ENCODE assay signal across 18 cellular contexts in the genomic region with DNA sequence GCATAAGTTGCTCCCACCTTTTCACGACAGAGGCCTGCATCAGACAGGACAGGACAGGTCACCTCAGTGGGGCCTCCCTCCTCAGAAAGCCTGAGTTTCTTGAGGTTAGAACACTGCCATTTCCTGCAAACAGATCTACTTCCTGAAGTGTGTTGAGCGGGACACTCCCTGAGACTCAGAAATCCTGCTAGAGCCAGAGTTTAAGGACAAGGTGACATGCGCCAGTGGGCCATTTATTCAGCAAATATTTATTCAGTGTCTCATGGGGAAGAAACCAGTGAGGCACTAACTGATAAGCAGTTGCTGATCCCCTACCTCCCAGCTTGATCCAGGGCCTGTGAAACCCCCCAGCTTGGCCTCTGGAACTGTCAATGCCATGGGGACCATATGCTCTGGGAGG.
DNase-seq lines count a peak whose midpoint lies in the region; ATAC-seq, FAIRE-seq and TF ChIP-seq lines count a peak whose summit lies in the region.
"Had no signal": no experiment of that assay in that cellular context is flagged by ENCODE, and none has a peak within 500 bp of the region (broad histone marks: within the 10 kb centered on the region; RNA-seq: fewer than 3 reads in every experiment).

No MANE protein-coding gene starts in this region.

- POLR2A ChIA-PET in K562 (lab: Yijun Ruan, JAX) = interaction anchor here (0.5 kb wide), 1 partner anchor 655 kb away, joined by 3 read pairs; no protein-coding TSS in a partner anchor

- peak overlapping the region; percentile 88 for H2AFZ ChIP-seq in K562 (ENCODE audit: low read depth, low read length)

- H3K27ac ChIP-seq in K562 (ENCODE audit: extremely low read depth, low read depth, low read length) = no peak overlapping the region
- peak overlapping the region in 4 of 5 donors; percentile 30 to 74 (median 64) for H3K27ac ChIP-seq in stomach
- H3K27ac ChIP-seq: heart right ventricle, suprapubic skin had no signal

- H3K27me3 ChIP-seq in K562 (ENCODE audit: control insufficient read depth in 2 of 2, insufficient read depth in 2 of 2, low read length in 2 of 2) = peaks cover 0 to 22% of the 10 kb centered on the region in 2 experiments; a peak in 3 of 5 replicates
- no peaks in the 10 kb centered on the region for H3K27me3 ChIP-seq in stomach
- H3K27me3 ChIP-seq: heart right ventricle, suprapubic skin had no signal

- intact Hi-C loops in K562 (cut with micrococcal nuclease) (no loop called here), stomach (cut with DNase I; ENCODE audit: low total_unique reads) (no loop called here)

- CTCF ChIA-PET in K562 (lab: Yijun Ruan, JAX; ENCODE audit: low intra/inter-chr PET ratio) = no interaction called here

- DNase-seq in HuH-7.5 (ENCODE audit: low spot score) (peak; percentile 47), K562 (ENCODE audit: extremely low read depth in 1 of 4, low spot score in 3 of 4) (no peak), mesenteric fat pad (ENCODE audit: low spot score) (peak; percentile 53), stomach (peak; percentile 50), GM03348 (ENCODE audit: low spot score) (no peak), NCI-H2171 treated with DMSO at 0.1 percent for 48 hours (lab: John Stamatoyannopoulos, UW) (no peak), SHP77 (lab: John Stamatoyannopoulos, UW) (no peak)
- DNase-seq: activated CD4-positive, CD25-positive, alpha-beta regulatory T cell treated with anti-CD3 and anti-CD28 coated beads, Interleukin-2, amount 50 U/mL, for 72 hours; activated T-cell treated with anti-CD3 and anti-CD28 coated beads, Interleukin-2, amount 50 U/mL, for 72 hours; GOT3; MM.1S; NCI-H1436 treated with DMSO at 0.1 percent for 48 hours; NK-92 treated with Interleukin-12 subunit alpha and Interleukin-12 subunit beta, amount 100 ng/mL, for 24 hours; T1000 had no signal

- TF ChIP-seq EP300 in K562 (IDR thresholded peaks at IDR 0.05; ENCODE audit: low read length) (no peak), stomach (IDR thresholded peaks at IDR 0.05) (no peak)

- in situ Hi-C loops in K562 (cut with MboI) = no loop called here

- TF ChIP-seq POLR2A in K562 (conservative IDR thresholded peaks at IDR 0.05) (no peak), stomach (IDR thresholded peaks at IDR 0.05) (no peak)

- H3K4me1 ChIP-seq in K562 (replicated peaks in 1 of 2; ENCODE audit: control insufficient read depth in 2 of 2, insufficient read depth in 2 of 2, low read length in 2 of 2) (peaks cover 4 to 8% of the 10 kb centered on the region in 2 experiments; a peak in 2 of 5 replicates), stomach (peaks cover 8 to 26% (median 12%) of the 10 kb centered on the region in 4 donors)
- H3K4me1 ChIP-seq: suprapubic skin had no signal

- no peaks in the 10 kb centered on the region for H3K9me1 ChIP-seq in K562 (ENCODE audit: control insufficient read depth, insufficient read depth, low read length)

- H3K36me3 ChIP-seq in K562 (ENCODE audit: control insufficient read depth, insufficient read depth, low read length) (no peaks in the 10 kb centered on the region), stomach (no peaks in the 10 kb centered on the region)
- H3K36me3 ChIP-seq: heart right ventricle, suprapubic skin had no signal

- H3K9ac ChIP-seq in K562 (ENCODE audit: insufficient read depth in 1 of 2, low read depth in 2 of 2, low read length in 2 of 2) = no peak overlapping the region; a peak in 1 of 4 replicates

- H3K4me3 ChIP-seq in K562 (no peak overlapping the region), stomach (no peak overlapping the region)
- H3K4me3 ChIP-seq: heart right ventricle, suprapubic skin had no signal

- H4K20me1 ChIP-seq in K562 (replicated peaks; ENCODE audit: control insufficient read depth, insufficient read depth, low read length) = no peaks in the 10 kb centered on the region

- TF ChIP-seq CTCF in K562 (IDR thresholded peaks at IDR 0.05 in 2 of 3, conservative IDR thresholded peaks at IDR 0.05 in 1 of 3; ENCODE audit: insufficient read depth in 2 of 3, low read depth in 1 of 3, low read length in 3 of 3) = no peak
- no peak for TF ChIP-seq CTCF in stomach (IDR thresholded peaks at IDR 0.05)

- no peak for FAIRE-seq in K562 (lab: Jason Lieb, UNC)
- FAIRE-seq: HTR-8/SVneo had no signal

- BruUV-seq in K562 (replicated peaks; lab: Mats Ljungman, UMichigan) = no TSS peak

- 49% methylated on average over 3 of the region's 3 CpGs for WGBS in K562 (ENCODE audit: insufficient coverage, low coverage, missing lambda C conversion rate)
- 26 to 64% (median 38%) methylated on average over 3 of the region's 3 CpGs for WGBS in stomach, 5 donors

- TF ChIP-seq RAD21 in K562 (CRISPR knock-in tag; conservative IDR thresholded peaks at IDR 0.05 in 1 of 2, IDR thresholded peaks at IDR 0.05 in 1 of 2) = no peak

- H3K79me2 ChIP-seq in K562 (ENCODE audit: control insufficient read depth, insufficient read depth, low read length) = no peaks in the 10 kb centered on the region

- no peaks in the 10 kb centered on the region for H3K9me3 ChIP-seq in K562 (replicated peaks; ENCODE audit: control insufficient read depth, insufficient read depth, low read depth, low read length)
- H3K9me3 ChIP-seq in stomach = no peaks in the 10 kb centered on the region
- H3K9me3 ChIP-seq: heart right ventricle, suprapubic skin had no signal

- H3K4me2 ChIP-seq in K562 (ENCODE audit: insufficient read depth, low read length) = no peak overlapping the region

- no peak; the same call in 2 of the 3 replicates for ATAC-seq in K562
- ATAC-seq: activated T-cell treated with anti-CD3 and anti-CD28 coated beads, Interleukin-2, amount 50 U/mL, for 72 hours; SK-N-SH treated with all-trans-retinoic acid at 6 μM for 48 hours had no signal

TF ChIP-seq in K562, 482 proteins besides CTCF, POLR2A, EP300 and RAD21:
- TF ChIP-seq, protein P1, sequence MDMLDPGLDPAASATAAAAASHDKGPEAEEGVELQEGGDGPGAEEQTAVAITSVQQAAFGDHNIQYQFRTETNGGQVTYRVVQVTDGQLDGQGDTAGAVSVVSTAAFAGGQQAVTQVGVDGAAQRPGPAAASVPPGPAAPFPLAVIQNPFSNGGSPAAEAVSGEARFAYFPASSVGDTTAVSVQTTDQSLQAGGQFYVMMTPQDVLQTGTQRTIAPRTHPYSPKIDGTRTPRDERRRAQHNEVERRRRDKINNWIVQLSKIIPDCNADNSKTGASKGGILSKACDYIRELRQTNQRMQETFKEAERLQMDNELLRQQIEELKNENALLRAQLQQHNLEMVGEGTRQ (CRISPR knock-in tag; IDR thresholded peaks at IDR 0.05) = no peak
- TF ChIP-seq ASH1L (IDR thresholded peaks at IDR 0.05; ENCODE audit: borderline replicate concordance, low read depth, partially characterized antibody) (no peak), ZNF143 (CRISPR knock-in tag; IDR thresholded peaks at IDR 0.05) (no peak), NELFE (IDR thresholded peaks at IDR 0.05; ENCODE audit: insufficient read depth, insufficient read length) (no peak), KLF1 (tag; IDR thresholded peaks at IDR 0.05) (no peak), NFIC (IDR thresholded peaks at IDR 0.05) (no peak), SMARCC2 (IDR thresholded peaks at IDR 0.05; ENCODE audit: low read depth) (no peak)
- TF ChIP-seq, protein P2, sequence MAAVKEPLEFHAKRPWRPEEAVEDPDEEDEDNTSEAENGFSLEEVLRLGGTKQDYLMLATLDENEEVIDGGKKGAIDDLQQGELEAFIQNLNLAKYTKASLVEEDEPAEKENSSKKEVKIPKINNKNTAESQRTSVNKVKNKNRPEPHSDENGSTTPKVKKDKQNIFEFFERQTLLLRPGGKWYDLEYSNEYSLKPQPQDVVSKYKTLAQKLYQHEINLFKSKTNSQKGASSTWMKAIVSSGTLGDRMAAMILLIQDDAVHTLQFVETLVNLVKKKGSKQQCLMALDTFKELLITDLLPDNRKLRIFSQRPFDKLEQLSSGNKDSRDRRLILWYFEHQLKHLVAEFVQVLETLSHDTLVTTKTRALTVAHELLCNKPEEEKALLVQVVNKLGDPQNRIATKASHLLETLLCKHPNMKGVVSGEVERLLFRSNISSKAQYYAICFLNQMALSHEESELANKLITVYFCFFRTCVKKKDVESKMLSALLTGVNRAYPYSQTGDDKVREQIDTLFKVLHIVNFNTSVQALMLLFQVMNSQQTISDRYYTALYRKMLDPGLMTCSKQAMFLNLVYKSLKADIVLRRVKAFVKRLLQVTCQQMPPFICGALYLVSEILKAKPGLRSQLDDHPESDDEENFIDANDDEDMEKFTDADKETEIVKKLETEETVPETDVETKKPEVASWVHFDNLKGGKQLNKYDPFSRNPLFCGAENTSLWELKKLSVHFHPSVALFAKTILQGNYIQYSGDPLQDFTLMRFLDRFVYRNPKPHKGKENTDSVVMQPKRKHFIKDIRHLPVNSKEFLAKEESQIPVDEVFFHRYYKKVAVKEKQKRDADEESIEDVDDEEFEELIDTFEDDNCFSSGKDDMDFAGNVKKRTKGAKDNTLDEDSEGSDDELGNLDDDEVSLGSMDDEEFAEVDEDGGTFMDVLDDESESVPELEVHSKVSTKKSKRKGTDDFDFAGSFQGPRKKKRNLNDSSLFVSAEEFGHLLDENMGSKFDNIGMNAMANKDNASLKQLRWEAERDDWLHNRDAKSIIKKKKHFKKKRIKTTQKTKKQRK (IDR thresholded peaks at IDR 0.05; ENCODE audit: borderline replicate concordance, low read depth, low read length) = no peak

Comparison
In these comparisons a context has a peak if more than half of its experiments do, and no peak if none do; other contexts are left out.
1. DNase-seq: peak in HuH-7.5 (single experiment), mesenteric fat pad (single experiment) and stomach (single experiment); none in K562 (0 of 4), GM03348 (single experiment), NCI-H2171 treated with DMSO at 0.1 percent for 48 hours (single experiment) and SHP77 (0 of 2).